ENCODE assay signal across 8 cellular contexts in the genomic region with DNA sequence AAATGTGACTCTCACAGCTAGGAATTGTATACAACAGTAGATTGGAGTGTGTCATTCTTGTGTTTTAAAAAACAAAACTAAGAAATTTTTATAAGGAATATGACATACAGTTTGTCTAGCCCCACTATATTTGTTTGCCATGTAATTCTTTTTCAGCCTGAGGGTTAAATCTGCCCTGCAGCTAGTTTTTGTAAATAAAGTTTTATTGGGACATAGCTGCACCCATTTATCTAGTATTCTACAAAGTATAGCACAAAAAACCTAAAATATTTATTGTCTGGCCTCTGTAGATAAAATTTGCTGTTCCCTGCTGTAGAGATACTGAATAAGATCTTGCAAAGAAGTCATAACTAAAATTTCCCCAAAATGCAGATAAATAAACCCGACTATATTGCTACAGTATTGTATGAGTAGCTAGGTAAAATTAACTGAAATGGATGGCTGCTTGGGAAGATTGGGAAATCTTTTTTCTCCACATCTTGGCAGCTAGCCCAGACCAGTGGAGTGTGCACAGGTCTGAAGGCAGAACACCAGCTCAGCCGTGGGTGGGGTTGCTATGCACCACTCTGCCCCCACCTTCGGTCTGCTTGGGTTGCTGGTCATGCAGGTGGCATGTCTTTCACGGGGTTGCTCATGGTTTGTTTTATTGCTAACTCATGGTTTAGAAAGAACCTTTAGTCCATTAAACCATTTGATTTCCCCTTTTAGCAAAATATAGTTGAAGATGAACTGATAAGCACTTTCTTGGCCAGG.
A peak's percentile ranks its signal among the peaks of the same experiment; 100 is the strongest.
DNase-seq lines count a peak whose midpoint lies in the region; ATAC-seq and TF ChIP-seq lines count a peak whose summit lies in the region.

No MANE protein-coding gene starts in this region.

- WGBS in mesenchymal stem cell: 70% methylated on average over 2 of the region's 4 CpGs

- H3K18ac ChIP-seq in mesenchymal stem cell (ENCODE audit: low read depth in 1 of 2, low read length in 2 of 2): no peak overlapping the region

- H2AFZ ChIP-seq in mesenchymal stem cell (ENCODE audit: low read depth, low read length): no peak overlapping the region

- H3K9me3 ChIP-seq in mesenchymal stem cell (ENCODE audit: control insufficient read depth, low read length): no peaks in the 10 kb centered on the region

- peak; percentile 57 for ATAC-seq in HG02798 (IDR thresholded peaks at IDR 0.05; ENCODE audit: poor library complexity, unreplicated experiment)

- H3K27ac ChIP-seq in coronary artery (peak overlapping the region; percentile 19 to 32), mesenchymal stem cell (ENCODE audit: low read length, poor library complexity, severe bottlenecking) (peak overlapping the region; percentile 43)

- H3K14ac ChIP-seq in mesenchymal stem cell (ENCODE audit: low read length in 2 of 2): no peak overlapping the region

- H3K36me3 ChIP-seq in mesenchymal stem cell (ENCODE audit: control insufficient read depth in 1 of 2, insufficient read depth in 2 of 2, low read depth in 1 of 2, low read length in 2 of 2): peaks cover 5 to 30% of the 10 kb centered on the region in 2 experiments

- H3K4me3 ChIP-seq in coronary artery (no peak overlapping the region), mesenchymal stem cell (ENCODE audit: insufficient read depth in 1 of 2, low read depth in 1 of 2, low read length in 2 of 2) (no peak overlapping the region)

- peak overlapping the region; percentile 41 for H3K9ac ChIP-seq in mesenchymal stem cell (ENCODE audit: low read length)

- TF ChIP-seq CTCF in coronary artery (IDR thresholded peaks at IDR 0.05): no peak

- H2BK120ac ChIP-seq in mesenchymal stem cell (ENCODE audit: low read depth, low read length): no peak overlapping the region

- H3K23ac ChIP-seq in mesenchymal stem cell (ENCODE audit: low read length in 2 of 2): no peak overlapping the region

- DNase-seq in ELR (ENCODE audit: low read depth) (peak; percentile 80), NCI-H69 (lab: John Stamatoyannopoulos, UW) (peak; percentile 85), coronary artery (ENCODE audit: low spot score) (no peak), mesenchymal stem cell (peak; percentile 79), putamen (ENCODE audit: low spot score) (no peak), globus pallidus (ENCODE audit: low spot score) (no peak)
- DNase-seq in effector CD4-positive, alpha-beta T cell: no peak

- no peak overlapping the region for H2BK5ac ChIP-seq in mesenchymal stem cell (ENCODE audit: low read depth, low read length, poor library complexity, severe bottlenecking)

- no peak overlapping the region for H4K91ac ChIP-seq in mesenchymal stem cell (ENCODE audit: low read length)

- peaks cover 9% of the 10 kb centered on the region for H3K4me1 ChIP-seq in mesenchymal stem cell (ENCODE audit: control insufficient read depth, insufficient read depth, low read depth, low read length)

- H3K79me1 ChIP-seq in mesenchymal stem cell (replicated peaks; ENCODE audit: low read length, poor library complexity, severe bottlenecking): peaks cover 15% of the 10 kb centered on the region

- no peak overlapping the region for H3K4ac ChIP-seq in mesenchymal stem cell (ENCODE audit: low read depth in 1 of 2, low read length in 2 of 2)

- no peak overlapping the region for H2BK15ac ChIP-seq in mesenchymal stem cell (ENCODE audit: low read depth, poor library complexity, severe bottlenecking)

- peak overlapping the region; percentile 1 for H2AK5ac ChIP-seq in mesenchymal stem cell (ENCODE audit: low read length, severe bottlenecking)

- H4K8ac ChIP-seq in mesenchymal stem cell (ENCODE audit: low read length): no peak overlapping the region

- no peak overlapping the region for H2BK12ac ChIP-seq in mesenchymal stem cell (ENCODE audit: low read length in 2 of 2)

- peak overlapping the region; percentile 1 for H3K4me2 ChIP-seq in mesenchymal stem cell (ENCODE audit: low read length, poor library complexity, severe bottlenecking)

- no peaks in the 10 kb centered on the region for H3K27me3 ChIP-seq in mesenchymal stem cell (ENCODE audit: control insufficient read depth in 1 of 2, insufficient read depth in 1 of 2, low read length in 2 of 2)

Comparison
In these comparisons a context has a peak if more than half of its experiments do, and no peak if none do; other contexts are left out.
1. DNase-seq: peak in ELR (single experiment), NCI-H69 (single experiment) and mesenchymal stem cell (single experiment); none in coronary artery (single experiment), putamen (single experiment), globus pallidus (single experiment) and effector CD4-positive, alpha-beta T cell (single experiment).